In genomic region chr2:230266654-230267053, GRCh38 we compare ENCODE assay signal across 13 cellular contexts.
"Had no signal": no experiment of that assay in that cellular context is flagged by ENCODE, and none has a peak within 500 bp of the region (broad histone marks: within the 10 kb centered on the region; RNA-seq: fewer than 3 reads in every experiment).

No MANE protein-coding gene starts in this region.

- H3K27ac ChIP-seq: adrenal gland, esophagus muscularis mucosa, tibial nerve, uterus had no signal

- ATAC-seq: left ventricle myocardium superior had no signal

- H3K27me3 ChIP-seq: adrenal gland, esophagus muscularis mucosa, spleen, tibial nerve, uterus had no signal

- H3K9me3 ChIP-seq: adrenal gland, esophagus muscularis mucosa, spleen, tibial nerve, uterus had no signal

- DNase-seq: activated CD4-positive, CD25-positive, alpha-beta regulatory T cell treated with anti-CD3 and anti-CD28 coated beads, Interleukin-2, amount 50 U/mL, for 72 hours; activated naive CD4-positive, alpha-beta T cell treated with anti-CD3 and anti-CD28 coated beads for 36 hours; adrenal gland; effector CD8-positive, alpha-beta T cell; immature natural killer cell; left ventricle myocardium superior; mesendoderm; spleen; stimulated activated naive CD4-positive, alpha-beta T cell treated with Interleukin-2 at 50 U/mL for 16 hours; T1000; uterus had no signal

- H3K36me3 ChIP-seq: adrenal gland, esophagus muscularis mucosa, tibial nerve, uterus had no signal

- H3K4me1 ChIP-seq: adrenal gland, uterus had no signal

- H3K4me3 ChIP-seq: adrenal gland, esophagus muscularis mucosa, spleen, tibial nerve, uterus had no signal
